In the genomic region with DNA sequence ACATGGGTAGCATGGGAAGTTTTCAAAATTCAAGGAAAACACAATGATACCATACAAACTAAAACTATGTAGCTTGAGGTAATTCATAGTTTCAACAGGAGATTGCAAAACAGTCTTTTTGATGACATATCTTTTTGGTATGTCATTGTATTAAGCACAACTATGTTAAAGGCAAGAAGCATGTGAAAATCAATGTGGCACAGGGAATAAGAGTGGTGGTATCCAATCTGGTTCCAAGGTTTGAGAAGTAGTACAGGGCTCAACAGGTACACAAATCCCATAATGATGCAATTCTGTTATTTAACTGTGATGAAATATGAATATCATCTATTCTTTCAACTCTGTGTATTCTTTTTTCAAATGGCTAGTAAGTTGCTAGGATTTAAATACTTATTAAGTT, we compare ENCODE assay signal across 17 cellular contexts. TPM values are rescaled to one million over a fixed set of nuclear protein-coding genes. Genes with fewer than 3 reads are reported as not detected.
DNase-seq lines count a peak whose midpoint lies in the region; ATAC-seq and TF ChIP-seq lines count a peak whose summit lies in the region.
"Had no signal": no experiment of that assay in that cellular context is flagged by ENCODE, and none has a peak within 500 bp of the region (broad histone marks: within the 10 kb centered on the region; RNA-seq: fewer than 3 reads in every experiment).

No MANE protein-coding gene starts in this region.

- no peaks in the 10 kb centered on the region for H3K36me3 ChIP-seq in breast epithelium
- H3K36me3 ChIP-seq: esophagus squamous epithelium, tibial nerve had no signal

- no peaks in the 10 kb centered on the region for H3K27me3 Mint-ChIP-seq in MCF 10A (ENCODE audit: insufficient read depth, unreplicated experiment)
- peaks cover 25% of the 10 kb centered on the region for H3K27me3 Mint-ChIP-seq in activated CD8-positive, alpha-beta memory T cell treated with anti-CD3 and anti-CD28 coated beads, Interleukin-2, amount 10 ng/mL, durations not matched to agents 7 days and 5 days

- H3K4me1 ChIP-seq in breast epithelium: no peaks in the 10 kb centered on the region
- H3K4me1 ChIP-seq: tibial nerve had no signal

- ATAC-seq in HG03457 (IDR thresholded peaks at IDR 0.05; ENCODE audit: unreplicated experiment): no peak
- ATAC-seq in activated CD8-positive, alpha-beta memory T cell treated with anti-CD3 and anti-CD28 coated beads, Interleukin-2, amount 10 ng/mL, durations not matched to agents 7 days and 5 days: no peak
- ATAC-seq in GM19035 (IDR thresholded peaks at IDR 0.05; ENCODE audit: unreplicated experiment): no peak
- ATAC-seq in HG03039 (IDR thresholded peaks at IDR 0.05; ENCODE audit: unreplicated experiment): no peak
- ATAC-seq: Right ventricle myocardium inferior had no signal

- no peak overlapping the region for H3K4me3 ChIP-seq in breast epithelium
- H3K4me3 ChIP-seq: esophagus squamous epithelium, tibial nerve had no signal

- H3K4me1 Mint-ChIP-seq in MCF 10A (ENCODE audit: insufficient read depth, unreplicated experiment): peaks cover 20% of the 10 kb centered on the region
- H3K4me1 Mint-ChIP-seq in activated CD8-positive, alpha-beta memory T cell treated with anti-CD3 and anti-CD28 coated beads, Interleukin-2, amount 10 ng/mL, durations not matched to agents 7 days and 5 days: no peaks in the 10 kb centered on the region

- no peak overlapping the region for H3K4me3 Mint-ChIP-seq in MCF 10A (ENCODE audit: unreplicated experiment)
- H3K4me3 Mint-ChIP-seq in activated CD8-positive, alpha-beta memory T cell treated with anti-CD3 and anti-CD28 coated beads, Interleukin-2, amount 10 ng/mL, durations not matched to agents 7 days and 5 days: no peak overlapping the region

- peak; percentile 82 for DNase-seq in MCF 10A (ENCODE audit: unreplicated experiment)
- no peak for DNase-seq in breast epithelium (ENCODE audit: low spot score in 2 of 2)
- DNase-seq in SW480 (ENCODE audit: low spot score): peak; percentile 50
- DNase-seq in fibroblast of gingiva (ENCODE audit: low read depth): peak; percentile 67
- no peak for DNase-seq in activated CD8-positive, alpha-beta memory T cell treated with anti-CD3 and anti-CD28 coated beads, Interleukin-2, amount 10 ng/mL, durations not matched to agents 7 days and 5 days
- DNase-seq: activated gamma-delta T cell; esophagus squamous epithelium; NCI-H1417 treated with DMSO at 0.1 percent for 48 hours; NCI-H526 treated with DMSO at 0.1 percent for 48 hours; posterior cingulate gyrus; stimulated activated CD8-positive, alpha-beta memory T cell treated with anti-CD3 and anti-CD28 coated beads, Interleukin-4, amount 100 ng/mL, for 48 hours had no signal

- CTCF ChIA-PET in MCF 10A (lab: Yijun Ruan, JAX): interaction anchor here (1.0 kb wide), 1 partner anchor 8 kb away, joined by 3 read pairs; no protein-coding TSS in a partner anchor
- CTCF ChIA-PET in activated CD8-positive, alpha-beta memory T cell treated with anti-CD3 and anti-CD28 coated beads, Interleukin-2, amount 10 ng/mL, durations not matched to agents 7 days and 5 days (lab: Charles Lee): interaction anchor here (1.0 to 2.2 kb wide), 3 partner anchors 8 to 12 kb away, joined by 4 to 10 read pairs (median 6); no protein-coding TSS in a partner anchor

- H3K9me3 ChIP-seq in breast epithelium: no peaks in the 10 kb centered on the region
- H3K9me3 ChIP-seq: esophagus squamous epithelium, tibial nerve had no signal

- no peak for TF ChIP-seq CTCF in MCF 10A (IDR thresholded peaks at IDR 0.05; ENCODE audit: unreplicated experiment)
- no peak for TF ChIP-seq CTCF in breast epithelium (IDR thresholded peaks at IDR 0.05)

- POLR2A ChIA-PET in MCF 10A (lab: Yijun Ruan, JAX): interaction anchor here (0.6 to 3.6 kb wide), 5 partner anchors 8 to 81 kb away, joined by 3 to 20 read pairs (median 3); partner anchors contain the start of gene DLX2

- peak overlapping the region; percentile 61 for H3K27ac Mint-ChIP-seq in MCF 10A (ENCODE audit: low read depth, unreplicated experiment)
- H3K27ac Mint-ChIP-seq in activated CD8-positive, alpha-beta memory T cell treated with anti-CD3 and anti-CD28 coated beads, Interleukin-2, amount 10 ng/mL, durations not matched to agents 7 days and 5 days: no peak overlapping the region

- no peaks in the 10 kb centered on the region for H3K27me3 ChIP-seq in breast epithelium

- TF ChIP-seq POLR2A in breast epithelium (IDR thresholded peaks at IDR 0.05): no peak

- no peaks in the 10 kb centered on the region for H3K9me3 Mint-ChIP-seq in MCF 10A (ENCODE audit: unreplicated experiment)
- no peaks in the 10 kb centered on the region for H3K9me3 Mint-ChIP-seq in activated CD8-positive, alpha-beta memory T cell treated with anti-CD3 and anti-CD28 coated beads, Interleukin-2, amount 10 ng/mL, durations not matched to agents 7 days and 5 days (ENCODE audit: low read depth)

- no peaks in the 10 kb centered on the region for H3K36me3 Mint-ChIP-seq in MCF 10A (ENCODE audit: insufficient read depth, unreplicated experiment)
- H3K36me3 Mint-ChIP-seq in activated CD8-positive, alpha-beta memory T cell treated with anti-CD3 and anti-CD28 coated beads, Interleukin-2, amount 10 ng/mL, durations not matched to agents 7 days and 5 days: no peaks in the 10 kb centered on the region

- intact Hi-C loops in MCF 10A (cut with micrococcal nuclease) (no loop called here), breast epithelium (cut with DNase I; ENCODE audit: low total_unique reads) (no loop called here)

- no peak overlapping the region for H3K27ac ChIP-seq in breast epithelium
- H3K27ac ChIP-seq: esophagus squamous epithelium, tibial nerve had no signal

- BruUV-seq in MCF 10A (replicated peaks; lab: Mats Ljungman, UMichigan): no TSS peak

RNA-seq across cellular contexts. Expression of gene DLX2, which starts 16.4 kb away (rescaled TPM):
- total RNA-seq in MCF 10A (2022) (1.1 and 1.9 TPM in 2 replicates), breast epithelium (under 1 TPM in 1 of 3 donors, not detected in 2; 0.44 TPM)
- total RNA-seq in activated CD8-positive, alpha-beta memory T cell treated with anti-CD3 and anti-CD28 coated beads, Interleukin-2, amount 10 ng/mL, durations not matched to agents 7 days and 5 days: under 1 TPM in 1 of 2 experiments, not detected in 1; 0.12 TPM
- total RNA-seq: cardiac septum, esophagus squamous epithelium, Right ventricle myocardium inferior, tibial nerve had no signal

RNA-seq across cellular contexts. Expression of gene DLX1, which starts 33.8 kb away (rescaled TPM):
- 0.77 and 0.81 TPM in 2 replicates for total RNA-seq in MCF 10A (2022)
- total RNA-seq in breast epithelium: under 1 TPM in 1 of 3 donors, not detected in 2; 0.29 TPM
- not detected for total RNA-seq in activated CD8-positive, alpha-beta memory T cell treated with anti-CD3 and anti-CD28 coated beads, Interleukin-2, amount 10 ng/mL, durations not matched to agents 7 days and 5 days
- total RNA-seq: cardiac septum, esophagus squamous epithelium, Right ventricle myocardium inferior had no signal

Comparison
In these comparisons a context has a peak if more than half of its experiments do, and no peak if none do; other contexts are left out.
1. DNase-seq: peak in MCF 10A (single experiment), SW480 (single experiment) and fibroblast of gingiva (single experiment); none in breast epithelium (0 of 2) and activated CD8-positive, alpha-beta memory T cell treated with anti-CD3 and anti-CD28 coated beads, Interleukin-2, amount 10 ng/mL, durations not matched to agents 7 days and 5 days (single experiment).